11 cellular contexts compared by ENCODE assay signal in genomic region chr12:18383203-18383602, GRCh38.
DNase-seq lines count a peak whose midpoint lies in the region; ATAC-seq and TF ChIP-seq lines count a peak whose summit lies in the region.
"Had no signal": no experiment of that assay in that cellular context is flagged by ENCODE, and none has a peak within 500 bp of the region (broad histone marks: within the 10 kb centered on the region; RNA-seq: fewer than 3 reads in every experiment).

No MANE protein-coding gene starts in this region.

- no peak for ATAC-seq in gastrocnemius medialis
- no peak for ATAC-seq in activated CD8-positive, alpha-beta T cell treated with anti-CD3 and anti-CD28 coated beads, Interleukin-2, amount 10 ng/mL, durations not matched to agents 7 days and 5 days

- no peaks in the 10 kb centered on the region for H3K36me3 Mint-ChIP-seq in mesothelial cell of epicardium
- H3K36me3 Mint-ChIP-seq in activated CD8-positive, alpha-beta T cell treated with anti-CD3 and anti-CD28 coated beads, Interleukin-2, amount 10 ng/mL, durations not matched to agents 7 days and 5 days (ENCODE audit: low read depth) = no peaks in the 10 kb centered on the region
- H3K36me3 Mint-ChIP-seq: activated CD4-positive, alpha-beta memory T cell treated with anti-CD3 and anti-CD28 coated beads for 36 hours had no signal

- intact Hi-C loops in gastrocnemius medialis (cut with DNase I; ENCODE audit: low total_unique reads) = no loop called here

- CTCF ChIA-PET in activated CD8-positive, alpha-beta T cell treated with anti-CD3 and anti-CD28 coated beads, Interleukin-2, amount 10 ng/mL, durations not matched to agents 7 days and 5 days (lab: Charles Lee) = no interaction called here

- H3K27me3 ChIP-seq in NT2/D1 (ENCODE audit: insufficient read depth, insufficient read length) (no peaks in the 10 kb centered on the region), gastrocnemius medialis (no peaks in the 10 kb centered on the region)

- H3K9me3 Mint-ChIP-seq in mesothelial cell of epicardium = peaks cover 14% of the 10 kb centered on the region
- H3K9me3 Mint-ChIP-seq in activated CD8-positive, alpha-beta T cell treated with anti-CD3 and anti-CD28 coated beads, Interleukin-2, amount 10 ng/mL, durations not matched to agents 7 days and 5 days (ENCODE audit: insufficient read depth) = peaks cover 27% of the 10 kb centered on the region

- no peaks in the 10 kb centered on the region for H3K27me3 Mint-ChIP-seq in mesothelial cell of epicardium (ENCODE audit: low read depth)
- H3K27me3 Mint-ChIP-seq in activated CD8-positive, alpha-beta T cell treated with anti-CD3 and anti-CD28 coated beads, Interleukin-2, amount 10 ng/mL, durations not matched to agents 7 days and 5 days (ENCODE audit: low read depth) = no peaks in the 10 kb centered on the region
- H3K27me3 Mint-ChIP-seq: activated CD4-positive, alpha-beta memory T cell treated with anti-CD3 and anti-CD28 coated beads for 36 hours; dendritic cell treated with granulocyte-macrophage colony-stimulating factor and Interleukin-4, amounts not matched to agents 40 ng/mL and 50 ng/mL, for 4 days had no signal

- H3K9me3 ChIP-seq in NT2/D1 (ENCODE audit: insufficient read depth, low read length) (no peaks in the 10 kb centered on the region), gastrocnemius medialis (no peaks in the 10 kb centered on the region)

- H3K27ac Mint-ChIP-seq in mesothelial cell of epicardium = peak overlapping the region; percentile 95
- H3K27ac Mint-ChIP-seq in activated CD8-positive, alpha-beta T cell treated with anti-CD3 and anti-CD28 coated beads, Interleukin-2, amount 10 ng/mL, durations not matched to agents 7 days and 5 days = no peak overlapping the region
- H3K27ac Mint-ChIP-seq: activated CD4-positive, alpha-beta memory T cell treated with anti-CD3 and anti-CD28 coated beads for 36 hours; dendritic cell treated with granulocyte-macrophage colony-stimulating factor and Interleukin-4, amounts not matched to agents 40 ng/mL and 50 ng/mL, for 4 days had no signal

- H3K4me1 ChIP-seq in NT2/D1 (ENCODE audit: insufficient read depth, insufficient read length) (no peaks in the 10 kb centered on the region), gastrocnemius medialis (no peaks in the 10 kb centered on the region)

- TF ChIP-seq POLR2A in gastrocnemius medialis (IDR thresholded peaks at IDR 0.05) = no peak

- H3K27ac ChIP-seq in gastrocnemius medialis = no peak overlapping the region

- no peaks in the 10 kb centered on the region for H3K36me3 ChIP-seq in NT2/D1 (ENCODE audit: insufficient read depth, insufficient read length, low read length)
- H3K36me3 ChIP-seq in gastrocnemius medialis = no peaks in the 10 kb centered on the region

- no peak for TF ChIP-seq CTCF in mesothelial cell of epicardium (IDR thresholded peaks at IDR 0.05; ENCODE audit: unreplicated experiment)
- TF ChIP-seq CTCF in gastrocnemius medialis (IDR thresholded peaks at IDR 0.05 in 4 of 5, conservative IDR thresholded peaks at IDR 0.05 in 1 of 5) = no peak

- no peak overlapping the region for H3K4me3 ChIP-seq in NT2/D1 (ENCODE audit: insufficient read length, low read depth)
- no peak overlapping the region for H3K4me3 ChIP-seq in gastrocnemius medialis

- H3K9ac ChIP-seq in NT2/D1 (ENCODE audit: insufficient read length, low read depth) = no peak overlapping the region

- no peak overlapping the region for H3K4me3 Mint-ChIP-seq in mesothelial cell of epicardium
- H3K4me3 Mint-ChIP-seq in activated CD8-positive, alpha-beta T cell treated with anti-CD3 and anti-CD28 coated beads, Interleukin-2, amount 10 ng/mL, durations not matched to agents 7 days and 5 days = no peak overlapping the region
- H3K4me3 Mint-ChIP-seq: activated CD4-positive, alpha-beta memory T cell treated with anti-CD3 and anti-CD28 coated beads for 36 hours; dendritic cell treated with granulocyte-macrophage colony-stimulating factor and Interleukin-4, amounts not matched to agents 40 ng/mL and 50 ng/mL, for 4 days had no signal

- POLR2A ChIA-PET in activated CD8-positive, alpha-beta T cell treated with anti-CD3 and anti-CD28 coated beads, Interleukin-2, amount 10 ng/mL, durations not matched to agents 7 days and 5 days (lab: Charles Lee) = no interaction called here

- in situ Hi-C loops in gastrocnemius medialis (cut with MboI; ENCODE audit: low sequenced_read_pairs in 4 of 4) = no loop called here

- DNase-seq in COLO829 (ENCODE audit: low spot score) (peak; percentile 8), NT2/D1 (ENCODE audit: low read depth, low spot score) (peak; percentile 47), epidermal melanocyte (ENCODE audit: insufficient read length, low spot score) (peak; percentile 57), mesothelial cell of epicardium (ENCODE audit: low spot score in 2 of 2, unreplicated experiment in 2 of 2) (no peak), gastrocnemius medialis (no peak), T1000 (lab: John Stamatoyannopoulos, UW) (no peak), SKM-1 (lab: John Stamatoyannopoulos, UW; ENCODE audit: unreplicated experiment) (no peak)
- DNase-seq in activated CD8-positive, alpha-beta T cell treated with anti-CD3 and anti-CD28 coated beads, Interleukin-2, amount 10 ng/mL, durations not matched to agents 7 days and 5 days = no peak
- DNase-seq: activated CD4-positive, alpha-beta memory T cell treated with anti-CD3 and anti-CD28 coated beads for 36 hours; DND-41 had no signal

- peaks cover 33% of the 10 kb centered on the region for H3K4me1 Mint-ChIP-seq in mesothelial cell of epicardium
- H3K4me1 Mint-ChIP-seq in activated CD8-positive, alpha-beta T cell treated with anti-CD3 and anti-CD28 coated beads, Interleukin-2, amount 10 ng/mL, durations not matched to agents 7 days and 5 days (ENCODE audit: low read depth) = no peaks in the 10 kb centered on the region

Comparison
In these comparisons a context has a peak if more than half of its experiments do, and no peak if none do; other contexts are left out.
1. DNase-seq: peak in COLO829 (single experiment), NT2/D1 (single experiment) and epidermal melanocyte (single experiment); none in mesothelial cell of epicardium (0 of 2), gastrocnemius medialis (0 of 2), T1000 (single experiment), activated CD8-positive, alpha-beta T cell treated with anti-CD3 and anti-CD28 coated beads, Interleukin-2, amount 10 ng/mL, durations not matched to agents 7 days and 5 days (single experiment) and SKM-1 (single experiment).